ENCODE assay signal across 8 cellular contexts in the genomic region with DNA sequence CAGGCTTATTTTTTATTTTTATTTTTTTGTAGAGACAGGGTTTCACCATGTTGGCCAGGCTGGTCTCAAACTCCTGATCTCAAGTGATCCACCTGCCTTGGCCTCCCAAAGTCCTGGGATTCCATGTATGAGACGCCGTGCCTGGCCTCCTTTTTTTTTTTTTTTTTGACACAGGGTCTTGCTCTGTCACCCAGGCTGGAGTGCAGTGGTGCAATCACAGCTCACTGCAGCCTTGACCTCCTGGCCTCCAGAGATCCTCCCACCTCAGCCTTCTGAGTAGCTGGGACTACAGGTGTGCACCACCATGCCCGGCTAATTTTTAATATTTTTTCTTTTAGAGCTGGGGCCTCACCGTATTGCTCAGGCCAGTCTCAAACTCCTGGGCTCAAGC.
DNase-seq lines count a peak whose midpoint lies in the region; ATAC-seq and TF ChIP-seq lines count a peak whose summit lies in the region.
"Not testable (repeated sequence)": the region's sequence is repeated elsewhere in the genome, so short reads cannot be mapped to it uniquely, and the experiment has no call there.

No MANE protein-coding gene starts in this region.

- ATAC-seq in left lung: not testable (repeated sequence)

- not testable (repeated sequence) for H3K36me3 ChIP-seq in BE2C; ascending aorta; esophagus (ENCODE audit: control insufficient read depth in 2 of 2, insufficient read depth in 2 of 2, low read length in 1 of 2); left lung; osteoblast (ENCODE audit: insufficient read depth, low read length)

- H3K4me3 ChIP-seq in BE2C (ENCODE audit: low read depth, low read length) (peak overlapping the region; percentile 11; the same call in 1 of the 2 replicates), WI38 (ENCODE audit: low read depth, low read length) (peak overlapping the region; percentile 33; the same call in 1 of the 2 replicates), ascending aorta (peak overlapping the region in 1 of 2 donors; percentile 49), osteoblast (ENCODE audit: insufficient read depth, low read length) (peak overlapping the region; percentile 34)
- H3K4me3 ChIP-seq in Jurkat, Clone E6-1 (ENCODE audit: low read length): peak overlapping the region; percentile 39
- not testable (repeated sequence) for H3K4me3 ChIP-seq in esophagus (ENCODE audit: low read depth in 1 of 2, low read length in 2 of 2); left lung

- WGBS in esophagus, 2 donors: 28 to 31% methylated on average over 3 to 4 of the region's 4 CpGs

- not testable (repeated sequence) for H3K9me3 ChIP-seq in BE2C; ascending aorta; esophagus (ENCODE audit: control insufficient read depth in 2 of 2, insufficient read depth in 1 of 2, low read depth in 1 of 2, low read length in 1 of 2); left lung; osteoblast (ENCODE audit: low read depth, low read length)

- not testable (repeated sequence) for H2AFZ ChIP-seq in osteoblast (ENCODE audit: low read length)

- H3K27me3 ChIP-seq in BE2C; ascending aorta; esophagus (ENCODE audit: control insufficient read depth in 1 of 2, insufficient read depth in 2 of 2, low read length in 2 of 2); left lung; osteoblast (ENCODE audit: insufficient read depth, low read length): not testable (repeated sequence)

- H3K4me1 ChIP-seq in BE2C: not testable (repeated sequence)
- peaks cover 39 to 65% of the 10 kb centered on the region in 2 donors for H3K4me1 ChIP-seq in ascending aorta
- H3K4me1 ChIP-seq in esophagus (ENCODE audit: control insufficient read depth in 2 of 2, insufficient read depth in 2 of 2, low read length in 1 of 2): peaks cover 2 to 12% of the 10 kb centered on the region in 2 donors
- H3K4me1 ChIP-seq in left lung: peaks cover 39 to 82% of the 10 kb centered on the region in 2 donors
- peaks cover 54% of the 10 kb centered on the region for H3K4me1 ChIP-seq in osteoblast (ENCODE audit: insufficient read depth, low read length)

- DNase-seq in BE2C; Jurkat, Clone E6-1 (ENCODE audit: low read depth, low spot score); ascending aorta (ENCODE audit: low spot score in 2 of 2); osteoblast (ENCODE audit: insufficient read length, low spot score, missing footprints); substantia nigra (lab: John Stamatoyannopoulos, UW): not testable (repeated sequence)
- peak in 1 of 2 donors; percentile 22 for DNase-seq in left lung

- not testable (repeated sequence) for H3K79me2 ChIP-seq in osteoblast (ENCODE audit: insufficient read depth, low read length)

- H3K4me2 ChIP-seq in osteoblast (ENCODE audit: insufficient read depth, low read length): peak overlapping the region; percentile 71

- intact Hi-C loops in ascending aorta (cut with DNase I): loop anchor here (1.0 to 5.0 kb wide), 3 partner anchors 36 to 84 kb away; no protein-coding TSS in a partner anchor
- intact Hi-C loops in left lung (cut with DNase I): not testable (repeated sequence)

- not testable (repeated sequence) for TF ChIP-seq CTCF in BE2C (IDR thresholded peaks at IDR 0.05; ENCODE audit: low read depth, low read length); WI38 (IDR thresholded peaks at IDR 0.05; ENCODE audit: low read depth, low read length); ascending aorta (IDR thresholded peaks at IDR 0.05); left lung (IDR thresholded peaks at IDR 0.05); osteoblast (IDR thresholded peaks at IDR 0.05; ENCODE audit: extremely low read depth, low read depth, low read length)

- H3K27ac ChIP-seq in ascending aorta (peak overlapping the region; percentile 90 to 97), esophagus (ENCODE audit: low read depth in 2 of 2, low read length in 1 of 2) (peak overlapping the region; percentile 92 to 94), left lung (peak overlapping the region; percentile 83 to 88), osteoblast (ENCODE audit: low read depth, low read length) (peak overlapping the region; percentile 95), substantia nigra (ENCODE audit: low read depth, low read length, poor library complexity, severe bottlenecking) (peak overlapping the region; percentile 96)

- H4K20me1 ChIP-seq in osteoblast (ENCODE audit: insufficient read depth, low read length): not testable (repeated sequence)
